1 cellular context compared by ENCODE assay signal in the genomic region with DNA sequence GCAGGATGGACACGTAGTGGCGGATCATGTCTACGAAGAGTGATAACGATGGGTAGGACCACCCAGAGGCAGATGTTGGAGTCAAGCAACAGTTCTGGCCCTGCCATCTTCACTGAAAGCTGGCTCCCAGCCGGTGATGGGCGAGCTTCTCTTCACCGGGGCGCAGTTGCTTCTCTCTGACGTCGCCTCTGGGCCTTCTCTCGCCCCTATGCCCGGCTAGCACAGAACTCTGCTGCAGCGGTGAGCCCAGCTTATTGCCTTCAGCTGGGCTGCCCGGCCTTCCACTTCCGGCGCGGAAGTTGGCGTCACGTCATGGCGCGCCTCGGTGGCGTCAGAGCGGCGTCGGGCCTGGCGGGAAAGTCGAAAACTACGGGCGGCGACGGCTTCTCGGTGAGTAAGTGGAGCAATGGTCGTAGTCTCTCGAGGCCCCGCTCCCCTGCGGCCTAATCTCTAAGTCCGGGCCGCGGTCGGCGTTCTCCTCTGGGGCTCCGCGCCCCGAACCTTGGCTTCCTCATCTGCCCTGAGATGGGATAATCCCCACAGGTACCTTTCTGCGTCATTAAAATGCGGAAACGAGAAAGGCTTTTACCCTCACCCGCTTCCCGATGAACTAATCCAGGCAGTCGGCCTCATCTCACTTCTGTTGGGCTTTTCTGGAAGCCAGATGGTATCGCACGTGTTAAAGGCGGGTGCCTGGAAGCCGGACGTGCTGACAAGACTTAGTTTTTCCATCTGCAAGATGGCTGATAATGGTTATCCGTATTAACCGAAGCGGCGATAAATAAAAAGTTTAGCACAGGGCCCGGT.
TF ChIP-seq lines count a peak whose summit lies in the region.

A gene (plus strand): TSS at position 354 of the 807 bp plus-strand sequence. CDS start 2,221 bp downstream, outside the sequence.

TF ChIP-seq in K562, 482 proteins besides CTCF, POLR2A, EP300 and RAD21 (continued from another document and continues in another):
- TF ChIP-seq U2AF2 (optimal IDR thresholded peaks at IDR 0.05; ENCODE audit: low read depth, low read length) = no peak
- peak; percentile 45 for TF ChIP-seq NEUROD1 (IDR thresholded peaks at IDR 0.05; ENCODE audit: borderline replicate concordance, low read depth, low read length, partially characterized antibody)
- TF ChIP-seq, protein P1, sequence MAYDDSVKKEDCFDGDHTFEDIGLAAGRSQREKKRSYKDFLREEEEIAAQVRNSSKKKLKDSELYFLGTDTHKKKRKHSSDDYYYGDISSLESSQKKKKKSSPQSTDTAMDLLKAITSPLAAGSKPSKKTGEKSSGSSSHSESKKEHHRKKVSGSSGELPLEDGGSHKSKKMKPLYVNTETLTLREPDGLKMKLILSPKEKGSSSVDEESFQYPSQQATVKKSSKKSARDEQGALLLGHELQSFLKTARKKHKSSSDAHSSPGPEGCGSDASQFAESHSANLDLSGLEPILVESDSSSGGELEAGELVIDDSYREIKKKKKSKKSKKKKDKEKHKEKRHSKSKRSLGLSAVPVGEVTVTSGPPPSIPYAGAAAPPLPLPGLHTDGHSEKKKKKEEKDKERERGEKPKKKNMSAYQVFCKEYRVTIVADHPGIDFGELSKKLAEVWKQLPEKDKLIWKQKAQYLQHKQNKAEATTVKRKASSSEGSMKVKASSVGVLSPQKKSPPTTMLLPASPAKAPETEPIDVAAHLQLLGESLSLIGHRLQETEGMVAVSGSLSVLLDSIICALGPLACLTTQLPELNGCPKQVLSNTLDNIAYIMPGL (CRISPR knock-in tag; IDR thresholded peaks at IDR 0.05) = peak; percentile 91
- no peak for TF ChIP-seq SMAD3 (CRISPR knock-in tag; conservative IDR thresholded peaks at IDR 0.05)
- peak; percentile 15; the same call in 1 of the 2 replicates for TF ChIP-seq LARP7 (IDR thresholded peaks at IDR 0.05)
- no peak for TF ChIP-seq SP2 (IDR thresholded peaks at IDR 0.05; ENCODE audit: extremely low read depth, low read depth, low read length, poor library complexity, severe bottlenecking)
- no peak for TF ChIP-seq ZNF146 (CRISPR knock-in tag; IDR thresholded peaks at IDR 0.05; ENCODE audit: unreplicated experiment)
- TF ChIP-seq, protein P2, sequence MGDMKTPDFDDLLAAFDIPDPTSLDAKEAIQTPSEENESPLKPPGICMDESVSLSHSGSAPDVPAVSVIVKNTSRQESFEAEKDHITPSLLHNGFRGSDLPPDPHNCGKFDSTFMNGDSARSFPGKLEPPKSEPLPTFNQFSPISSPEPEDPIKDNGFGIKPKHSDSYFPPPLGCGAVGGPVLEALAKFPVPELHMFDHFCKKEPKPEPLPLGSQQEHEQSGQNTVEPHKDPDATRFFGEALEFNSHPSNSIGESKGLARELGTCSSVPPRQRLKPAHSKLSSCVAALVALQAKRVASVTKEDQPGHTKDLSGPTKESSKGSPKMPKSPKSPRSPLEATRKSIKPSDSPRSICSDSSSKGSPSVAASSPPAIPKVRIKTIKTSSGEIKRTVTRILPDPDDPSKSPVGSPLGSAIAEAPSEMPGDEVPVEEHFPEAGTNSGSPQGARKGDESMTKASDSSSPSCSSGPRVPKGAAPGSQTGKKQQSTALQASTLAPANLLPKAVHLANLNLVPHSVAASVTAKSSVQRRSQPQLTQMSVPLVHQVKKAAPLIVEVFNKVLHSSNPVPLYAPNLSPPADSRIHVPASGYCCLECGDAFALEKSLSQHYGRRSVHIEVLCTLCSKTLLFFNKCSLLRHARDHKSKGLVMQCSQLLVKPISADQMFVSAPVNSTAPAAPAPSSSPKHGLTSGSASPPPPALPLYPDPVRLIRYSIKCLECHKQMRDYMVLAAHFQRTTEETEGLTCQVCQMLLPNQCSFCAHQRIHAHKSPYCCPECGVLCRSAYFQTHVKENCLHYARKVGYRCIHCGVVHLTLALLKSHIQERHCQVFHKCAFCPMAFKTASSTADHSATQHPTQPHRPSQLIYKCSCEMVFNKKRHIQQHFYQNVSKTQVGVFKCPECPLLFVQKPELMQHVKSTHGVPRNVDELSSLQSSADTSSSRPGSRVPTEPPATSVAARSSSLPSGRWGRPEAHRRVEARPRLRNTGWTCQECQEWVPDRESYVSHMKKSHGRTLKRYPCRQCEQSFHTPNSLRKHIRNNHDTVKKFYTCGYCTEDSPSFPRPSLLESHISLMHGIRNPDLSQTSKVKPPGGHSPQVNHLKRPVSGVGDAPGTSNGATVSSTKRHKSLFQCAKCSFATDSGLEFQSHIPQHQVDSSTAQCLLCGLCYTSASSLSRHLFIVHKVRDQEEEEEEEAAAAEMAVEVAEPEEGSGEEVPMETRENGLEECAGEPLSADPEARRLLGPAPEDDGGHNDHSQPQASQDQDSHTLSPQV (IDR thresholded peaks at IDR 0.05) = peak; percentile 85
- TF ChIP-seq MAFK (IDR thresholded peaks at IDR 0.05; ENCODE audit: low read length) = no peak
- TF ChIP-seq BRF1 (IDR thresholded peaks at IDR 0.05; ENCODE audit: borderline replicate concordance, extremely low read depth, insufficient read length) = no peak
- TF ChIP-seq BCOR (IDR thresholded peaks at IDR 0.05) = peak; percentile 55; the same call in 1 of the 2 replicates
- TF ChIP-seq MTA1 (IDR thresholded peaks at IDR 0.05; ENCODE audit: borderline replicate concordance) = peak; percentile 100
- peak; percentile 42 to 100; a peak in 3 of 4 replicates for TF ChIP-seq TBL1XR1 (IDR thresholded peaks at IDR 0.05; ENCODE audit: low read length in 2 of 2)
- TF ChIP-seq NCOA6 (IDR thresholded peaks at IDR 0.05) = no peak
- no peak for TF ChIP-seq BDP1 (IDR thresholded peaks at IDR 0.05; ENCODE audit: insufficient read depth, insufficient read length)
- peak in 1 of 2 experiments; percentile 52; a peak in 1 of 3 replicates for TF ChIP-seq CBX3 (IDR thresholded peaks at IDR 0.05; ENCODE audit: borderline replicate concordance in 1 of 2, low read length in 2 of 2)
- TF ChIP-seq, protein P3, sequence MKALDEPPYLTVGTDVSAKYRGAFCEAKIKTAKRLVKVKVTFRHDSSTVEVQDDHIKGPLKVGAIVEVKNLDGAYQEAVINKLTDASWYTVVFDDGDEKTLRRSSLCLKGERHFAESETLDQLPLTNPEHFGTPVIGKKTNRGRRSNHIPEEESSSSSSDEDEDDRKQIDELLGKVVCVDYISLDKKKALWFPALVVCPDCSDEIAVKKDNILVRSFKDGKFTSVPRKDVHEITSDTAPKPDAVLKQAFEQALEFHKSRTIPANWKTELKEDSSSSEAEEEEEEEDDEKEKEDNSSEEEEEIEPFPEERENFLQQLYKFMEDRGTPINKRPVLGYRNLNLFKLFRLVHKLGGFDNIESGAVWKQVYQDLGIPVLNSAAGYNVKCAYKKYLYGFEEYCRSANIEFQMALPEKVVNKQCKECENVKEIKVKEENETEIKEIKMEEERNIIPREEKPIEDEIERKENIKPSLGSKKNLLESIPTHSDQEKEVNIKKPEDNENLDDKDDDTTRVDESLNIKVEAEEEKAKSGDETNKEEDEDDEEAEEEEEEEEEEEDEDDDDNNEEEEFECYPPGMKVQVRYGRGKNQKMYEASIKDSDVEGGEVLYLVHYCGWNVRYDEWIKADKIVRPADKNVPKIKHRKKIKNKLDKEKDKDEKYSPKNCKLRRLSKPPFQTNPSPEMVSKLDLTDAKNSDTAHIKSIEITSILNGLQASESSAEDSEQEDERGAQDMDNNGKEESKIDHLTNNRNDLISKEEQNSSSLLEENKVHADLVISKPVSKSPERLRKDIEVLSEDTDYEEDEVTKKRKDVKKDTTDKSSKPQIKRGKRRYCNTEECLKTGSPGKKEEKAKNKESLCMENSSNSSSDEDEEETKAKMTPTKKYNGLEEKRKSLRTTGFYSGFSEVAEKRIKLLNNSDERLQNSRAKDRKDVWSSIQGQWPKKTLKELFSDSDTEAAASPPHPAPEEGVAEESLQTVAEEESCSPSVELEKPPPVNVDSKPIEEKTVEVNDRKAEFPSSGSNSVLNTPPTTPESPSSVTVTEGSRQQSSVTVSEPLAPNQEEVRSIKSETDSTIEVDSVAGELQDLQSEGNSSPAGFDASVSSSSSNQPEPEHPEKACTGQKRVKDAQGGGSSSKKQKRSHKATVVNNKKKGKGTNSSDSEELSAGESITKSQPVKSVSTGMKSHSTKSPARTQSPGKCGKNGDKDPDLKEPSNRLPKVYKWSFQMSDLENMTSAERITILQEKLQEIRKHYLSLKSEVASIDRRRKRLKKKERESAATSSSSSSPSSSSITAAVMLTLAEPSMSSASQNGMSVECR (CRISPR knock-in tag; IDR thresholded peaks at IDR 0.05) = peak; percentile 100
- TF ChIP-seq, protein P4, sequence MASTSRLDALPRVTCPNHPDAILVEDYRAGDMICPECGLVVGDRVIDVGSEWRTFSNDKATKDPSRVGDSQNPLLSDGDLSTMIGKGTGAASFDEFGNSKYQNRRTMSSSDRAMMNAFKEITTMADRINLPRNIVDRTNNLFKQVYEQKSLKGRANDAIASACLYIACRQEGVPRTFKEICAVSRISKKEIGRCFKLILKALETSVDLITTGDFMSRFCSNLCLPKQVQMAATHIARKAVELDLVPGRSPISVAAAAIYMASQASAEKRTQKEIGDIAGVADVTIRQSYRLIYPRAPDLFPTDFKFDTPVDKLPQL (IDR thresholded peaks at IDR 0.05; ENCODE audit: extremely low read depth, insufficient read length) = no peak
- 0 out of 2 replicates have a peak, but pooled peaks have one; percentile 8 for TF ChIP-seq ZNF24 (IDR thresholded peaks at IDR 0.05)
- TF ChIP-seq CBX8 (IDR thresholded peaks at IDR 0.05; ENCODE audit: borderline replicate concordance, extremely low read depth, low read depth, low read length, poor library complexity, severe bottlenecking) = no peak
- no peak for TF ChIP-seq RFX1 (IDR thresholded peaks at IDR 0.05)
- TF ChIP-seq ZBTB17 (CRISPR knock-in tag; IDR thresholded peaks at IDR 0.05) = no peak
- TF ChIP-seq STAT5B (CRISPR knock-in tag; IDR thresholded peaks at IDR 0.05) = no peak
- TF ChIP-seq BCL6 (CRISPR knock-in tag; IDR thresholded peaks at IDR 0.05) = no peak
- TF ChIP-seq, protein P5, sequence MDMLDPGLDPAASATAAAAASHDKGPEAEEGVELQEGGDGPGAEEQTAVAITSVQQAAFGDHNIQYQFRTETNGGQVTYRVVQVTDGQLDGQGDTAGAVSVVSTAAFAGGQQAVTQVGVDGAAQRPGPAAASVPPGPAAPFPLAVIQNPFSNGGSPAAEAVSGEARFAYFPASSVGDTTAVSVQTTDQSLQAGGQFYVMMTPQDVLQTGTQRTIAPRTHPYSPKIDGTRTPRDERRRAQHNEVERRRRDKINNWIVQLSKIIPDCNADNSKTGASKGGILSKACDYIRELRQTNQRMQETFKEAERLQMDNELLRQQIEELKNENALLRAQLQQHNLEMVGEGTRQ (CRISPR knock-in tag; IDR thresholded peaks at IDR 0.05) = no peak
- no peak for TF ChIP-seq POLR3G (IDR thresholded peaks at IDR 0.05; ENCODE audit: extremely low read depth, insufficient read length, insufficient replicate concordance)
- TF ChIP-seq ZNF384 (IDR thresholded peaks at IDR 0.05; ENCODE audit: low read depth, low read length) = peak; percentile 52; the same call in 1 of the 2 replicates
- TF ChIP-seq JUNB (CRISPR knock-in tag; conservative IDR thresholded peaks at IDR 0.05) = no peak
- TF ChIP-seq ZNF696 (CRISPR knock-in tag; conservative IDR thresholded peaks at IDR 0.05) = no peak
- TF ChIP-seq HDAC3 (IDR thresholded peaks at IDR 0.05; ENCODE audit: borderline replicate concordance, partially characterized antibody) = no peak
- no peak for TF ChIP-seq KAT7 (CRISPR knock-in tag; IDR thresholded peaks at IDR 0.05; ENCODE audit: borderline replicate concordance)
- TF ChIP-seq KDM5B (IDR thresholded peaks at IDR 0.05; ENCODE audit: insufficient replicate concordance, low read depth, low read length) = no peak
- TF ChIP-seq, protein P6, sequence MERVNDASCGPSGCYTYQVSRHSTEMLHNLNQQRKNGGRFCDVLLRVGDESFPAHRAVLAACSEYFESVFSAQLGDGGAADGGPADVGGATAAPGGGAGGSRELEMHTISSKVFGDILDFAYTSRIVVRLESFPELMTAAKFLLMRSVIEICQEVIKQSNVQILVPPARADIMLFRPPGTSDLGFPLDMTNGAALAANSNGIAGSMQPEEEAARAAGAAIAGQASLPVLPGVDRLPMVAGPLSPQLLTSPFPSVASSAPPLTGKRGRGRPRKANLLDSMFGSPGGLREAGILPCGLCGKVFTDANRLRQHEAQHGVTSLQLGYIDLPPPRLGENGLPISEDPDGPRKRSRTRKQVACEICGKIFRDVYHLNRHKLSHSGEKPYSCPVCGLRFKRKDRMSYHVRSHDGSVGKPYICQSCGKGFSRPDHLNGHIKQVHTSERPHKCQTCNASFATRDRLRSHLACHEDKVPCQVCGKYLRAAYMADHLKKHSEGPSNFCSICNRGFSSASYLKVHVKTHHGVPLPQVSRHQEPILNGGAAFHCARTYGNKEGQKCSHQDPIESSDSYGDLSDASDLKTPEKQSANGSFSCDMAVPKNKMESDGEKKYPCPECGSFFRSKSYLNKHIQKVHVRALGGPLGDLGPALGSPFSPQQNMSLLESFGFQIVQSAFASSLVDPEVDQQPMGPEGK (CRISPR knock-in tag; IDR thresholded peaks at IDR 0.05; ENCODE audit: borderline replicate concordance) = no peak
- TF ChIP-seq, protein P7, sequence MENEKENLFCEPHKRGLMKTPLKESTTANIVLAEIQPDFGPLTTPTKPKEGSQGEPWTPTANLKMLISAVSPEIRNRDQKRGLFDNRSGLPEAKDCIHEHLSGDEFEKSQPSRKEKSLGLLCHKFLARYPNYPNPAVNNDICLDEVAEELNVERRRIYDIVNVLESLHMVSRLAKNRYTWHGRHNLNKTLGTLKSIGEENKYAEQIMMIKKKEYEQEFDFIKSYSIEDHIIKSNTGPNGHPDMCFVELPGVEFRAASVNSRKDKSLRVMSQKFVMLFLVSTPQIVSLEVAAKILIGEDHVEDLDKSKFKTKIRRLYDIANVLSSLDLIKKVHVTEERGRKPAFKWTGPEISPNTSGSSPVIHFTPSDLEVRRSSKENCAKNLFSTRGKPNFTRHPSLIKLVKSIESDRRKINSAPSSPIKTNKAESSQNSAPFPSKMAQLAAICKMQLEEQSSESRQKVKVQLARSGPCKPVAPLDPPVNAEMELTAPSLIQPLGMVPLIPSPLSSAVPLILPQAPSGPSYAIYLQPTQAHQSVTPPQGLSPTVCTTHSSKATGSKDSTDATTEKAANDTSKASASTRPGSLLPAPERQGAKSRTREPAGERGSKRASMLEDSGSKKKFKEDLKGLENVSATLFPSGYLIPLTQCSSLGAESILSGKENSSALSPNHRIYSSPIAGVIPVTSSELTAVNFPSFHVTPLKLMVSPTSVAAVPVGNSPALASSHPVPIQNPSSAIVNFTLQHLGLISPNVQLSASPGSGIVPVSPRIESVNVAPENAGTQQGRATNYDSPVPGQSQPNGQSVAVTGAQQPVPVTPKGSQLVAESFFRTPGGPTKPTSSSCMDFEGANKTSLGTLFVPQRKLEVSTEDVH (IDR thresholded peaks at IDR 0.05; ENCODE audit: low read depth, partially characterized antibody) = peak; percentile 100
- peak; percentile 67 for TF ChIP-seq SMARCE1 (IDR thresholded peaks at IDR 0.05)
- no peak for TF ChIP-seq ARHGAP35 (IDR thresholded peaks at IDR 0.05; ENCODE audit: partially characterized antibody)
- TF ChIP-seq, protein P8, sequence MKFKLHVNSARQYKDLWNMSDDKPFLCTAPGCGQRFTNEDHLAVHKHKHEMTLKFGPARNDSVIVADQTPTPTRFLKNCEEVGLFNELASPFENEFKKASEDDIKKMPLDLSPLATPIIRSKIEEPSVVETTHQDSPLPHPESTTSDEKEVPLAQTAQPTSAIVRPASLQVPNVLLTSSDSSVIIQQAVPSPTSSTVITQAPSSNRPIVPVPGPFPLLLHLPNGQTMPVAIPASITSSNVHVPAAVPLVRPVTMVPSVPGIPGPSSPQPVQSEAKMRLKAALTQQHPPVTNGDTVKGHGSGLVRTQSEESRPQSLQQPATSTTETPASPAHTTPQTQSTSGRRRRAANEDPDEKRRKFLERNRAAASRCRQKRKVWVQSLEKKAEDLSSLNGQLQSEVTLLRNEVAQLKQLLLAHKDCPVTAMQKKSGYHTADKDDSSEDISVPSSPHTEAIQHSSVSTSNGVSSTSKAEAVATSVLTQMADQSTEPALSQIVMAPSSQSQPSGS (CRISPR knock-in tag; IDR thresholded peaks at IDR 0.05) = no peak
